In the genomic region with DNA sequence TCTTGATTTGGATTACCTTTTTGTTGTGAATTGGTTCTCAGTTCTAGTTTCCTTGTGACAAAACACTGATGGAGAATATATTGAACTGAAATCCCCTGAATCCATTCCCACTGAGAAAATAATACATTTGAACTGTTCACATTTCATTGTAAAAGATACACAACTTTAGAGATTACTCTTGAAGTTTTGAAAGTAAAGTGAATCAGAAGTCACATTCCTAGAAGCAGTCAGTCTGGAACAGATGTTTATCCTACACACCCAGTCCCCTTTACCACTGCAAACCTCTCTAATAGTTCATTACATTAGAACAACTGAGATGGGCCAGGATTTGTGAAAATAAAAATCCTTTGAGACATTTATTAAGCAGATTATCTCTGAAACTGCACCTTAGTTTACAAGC, we compare ENCODE assay signal across 13 cellular contexts. TPM values are rescaled to one million over a fixed set of nuclear protein-coding genes. Genes with fewer than 3 reads are reported as not detected.
DNase-seq lines count a peak whose midpoint lies in the region; ATAC-seq and TF ChIP-seq lines count a peak whose summit lies in the region.
"Had no signal": no experiment of that assay in that cellular context is flagged by ENCODE, and none has a peak within 500 bp of the region (broad histone marks: within the 10 kb centered on the region; RNA-seq: fewer than 3 reads in every experiment).

No MANE protein-coding gene starts in this region.

- no peak overlapping the region for H3K9ac ChIP-seq in muscle layer of colon (ENCODE audit: low read length)

- H3K4me3 ChIP-seq in muscle layer of colon (ENCODE audit: low read depth in 1 of 2, low read length in 2 of 2) (no peak overlapping the region), thyroid gland (replicated peaks in 1 of 3) (no peak overlapping the region)
- H3K4me3 ChIP-seq: upper lobe of right lung had no signal

- no peak for DNase-seq in activated T-cell treated with anti-CD3 and anti-CD28 coated beads, Interleukin-2, amount 50 U/mL, for 24 hours
- no peak for DNase-seq in activated T-cell treated with anti-CD3 and anti-CD28 coated beads, Interleukin-2, amount 50 U/mL, for 48 hours
- DNase-seq in thyroid gland (no peak), DMS79 (lab: John Stamatoyannopoulos, UW) (no peak)
- DNase-seq: activated CD4-positive, alpha-beta T cell treated with anti-CD3 and anti-CD28 coated beads, Interleukin-2, amount 50 U/mL, for 48 hours; activated gamma-delta T cell; CD8-positive, alpha-beta memory T cell; dermis blood vessel endothelial cell; upper lobe of right lung had no signal

- peaks cover 8% of the 10 kb centered on the region for H3K36me3 Mint-ChIP-seq in activated T-cell treated with anti-CD3 and anti-CD28 coated beads, Interleukin-2, amount 50 U/mL, for 24 hours (ENCODE audit: low read depth)

- peaks cover 38% of the 10 kb centered on the region for H3K4me1 ChIP-seq in muscle layer of colon (ENCODE audit: insufficient read depth, low read length)
- peaks cover 17 to 47% of the 10 kb centered on the region in 2 donors for H3K4me1 ChIP-seq in thyroid gland

- H3K4me3 Mint-ChIP-seq in activated T-cell treated with anti-CD3 and anti-CD28 coated beads, Interleukin-2, amount 50 U/mL, for 24 hours = peak overlapping the region; percentile 33

- TF ChIP-seq CTCF in thyroid gland (IDR thresholded peaks at IDR 0.05) = no peak

- no peak for TF ChIP-seq POLR2A in thyroid gland (IDR thresholded peaks at IDR 0.05)

- H3K27me3 ChIP-seq in muscle layer of colon (ENCODE audit: control insufficient read depth in 1 of 2, insufficient read depth in 2 of 2, low read length in 2 of 2) (no peaks in the 10 kb centered on the region), thyroid gland (no peaks in the 10 kb centered on the region)
- H3K27me3 ChIP-seq: upper lobe of right lung had no signal

- peak overlapping the region; percentile 79 for H3K27ac Mint-ChIP-seq in activated T-cell treated with anti-CD3 and anti-CD28 coated beads, Interleukin-2, amount 50 U/mL, for 24 hours

- intact Hi-C loops in thyroid gland (cut with DNase I) = no loop called here

- ATAC-seq in HG03469 (IDR thresholded peaks at IDR 0.05; ENCODE audit: unreplicated experiment) = no peak
- no peak for ATAC-seq in esophagus mucosa
- ATAC-seq: upper lobe of right lung had no signal

- no peaks in the 10 kb centered on the region for H3K36me3 ChIP-seq in muscle layer of colon (ENCODE audit: insufficient read depth, low read length)
- H3K36me3 ChIP-seq in thyroid gland = no peaks in the 10 kb centered on the region
- H3K36me3 ChIP-seq: upper lobe of right lung had no signal

- no peaks in the 10 kb centered on the region for H3K9me3 Mint-ChIP-seq in activated T-cell treated with anti-CD3 and anti-CD28 coated beads, Interleukin-2, amount 50 U/mL, for 24 hours
- H3K9me3 Mint-ChIP-seq: CD8-positive, alpha-beta memory T cell had no signal

- H3K27ac ChIP-seq in cingulate gyrus (ENCODE audit: low read depth, low read length) (peak overlapping the region; percentile 61), muscle layer of colon (ENCODE audit: low read depth, low read length) (peak overlapping the region; percentile 73), thyroid gland (peak overlapping the region; percentile 41 to 97 (median 67))
- H3K27ac ChIP-seq: upper lobe of right lung had no signal

- peaks cover 62% of the 10 kb centered on the region for H3K4me1 Mint-ChIP-seq in activated T-cell treated with anti-CD3 and anti-CD28 coated beads, Interleukin-2, amount 50 U/mL, for 24 hours (ENCODE audit: low read depth)

- no peaks in the 10 kb centered on the region for H3K27me3 Mint-ChIP-seq in activated T-cell treated with anti-CD3 and anti-CD28 coated beads, Interleukin-2, amount 50 U/mL, for 24 hours

- H3K9me3 ChIP-seq in muscle layer of colon (ENCODE audit: low read length) (no peaks in the 10 kb centered on the region), thyroid gland (no peaks in the 10 kb centered on the region)
- H3K9me3 ChIP-seq: upper lobe of right lung had no signal

RNA-seq across cellular contexts. Expression of a gene that starts 3.4 kb away (rescaled TPM):
- total RNA-seq in thyroid gland (100 to 1,000 TPM; 118 to 244 (median 131) TPM), esophagus mucosa (33.0 TPM)
